23 cellular contexts compared by ENCODE assay signal in the genomic region with DNA sequence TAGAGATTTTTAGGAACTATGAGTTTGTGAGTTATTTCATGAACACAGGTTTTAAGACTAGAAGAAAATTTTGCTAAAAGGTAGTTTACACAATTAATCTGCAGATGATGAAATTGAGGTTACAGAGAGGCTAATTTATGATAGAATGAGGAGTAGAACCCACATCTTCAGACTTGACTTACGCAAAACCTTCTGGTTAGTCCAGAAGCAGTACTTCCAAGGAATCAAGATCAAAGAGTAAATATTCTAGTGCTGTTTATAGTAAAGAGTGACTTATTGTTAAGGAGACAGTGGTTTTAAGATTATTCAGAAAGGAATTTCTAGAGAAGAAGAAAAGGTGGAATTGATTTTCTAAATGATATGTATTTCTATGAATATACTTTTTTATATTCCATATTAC. TPM values are rescaled to one million over a fixed set of nuclear protein-coding genes. Genes with fewer than 3 reads are reported as not detected.
DNase-seq lines count a peak whose midpoint lies in the region; ATAC-seq, FAIRE-seq and TF ChIP-seq lines count a peak whose summit lies in the region.
"Had no signal": no experiment of that assay in that cellular context is flagged by ENCODE, and none has a peak within 500 bp of the region (broad histone marks: within the 10 kb centered on the region; RNA-seq: fewer than 3 reads in every experiment).

No MANE protein-coding gene starts in this region.

- H3K9me2 ChIP-seq in Karpas-422 (replicated peaks; ENCODE audit: insufficient read depth, low read length): no peaks in the 10 kb centered on the region

- H3K79me2 ChIP-seq in astrocyte (ENCODE audit: insufficient read depth, low read length): no peaks in the 10 kb centered on the region
- no peaks in the 10 kb centered on the region for H3K79me2 ChIP-seq in Karpas-422 (ENCODE audit: low read length)

- H3K27ac ChIP-seq in astrocyte (ENCODE audit: low read depth, low read length) (no peak overlapping the region), Karpas-422 (ENCODE audit: low read length) (no peak overlapping the region)
- H3K27ac ChIP-seq in CD8-positive, alpha-beta T cell (ENCODE audit: low read depth, low read length): no peak overlapping the region
- H3K27ac ChIP-seq: A549, BLaER1 had no signal

- H3K36me3 ChIP-seq in astrocyte (ENCODE audit: insufficient read depth, low read length) (no peaks in the 10 kb centered on the region), Karpas-422 (ENCODE audit: insufficient read depth, low read length) (no peaks in the 10 kb centered on the region)
- no peaks in the 10 kb centered on the region for H3K36me3 ChIP-seq in CD8-positive, alpha-beta T cell (ENCODE audit: insufficient read depth, low read length)
- H3K36me3 ChIP-seq: BLaER1 had no signal

- H3K4me1 ChIP-seq in astrocyte (ENCODE audit: insufficient read depth, low read length): no peaks in the 10 kb centered on the region
- H3K4me1 ChIP-seq in CD8-positive, alpha-beta T cell (ENCODE audit: insufficient read depth, low read length): no peaks in the 10 kb centered on the region
- H3K4me1 ChIP-seq in Karpas-422 (ENCODE audit: low read length): no peaks in the 10 kb centered on the region
- H3K4me1 ChIP-seq: A549, BLaER1 had no signal

- no peak for ATAC-seq in CD8-positive, alpha-beta T cell
- ATAC-seq: A549, GM12878, GM23338, HCT116 had no signal

- intact Hi-C loops in CD8-positive, alpha-beta T cell (cut with DNase I, micrococcal nuclease): no loop called here

- TF ChIP-seq CTCF in AG10803 (conservative IDR thresholded peaks at IDR 0.05; ENCODE audit: low read length) (no peak), astrocyte (IDR thresholded peaks at IDR 0.05; ENCODE audit: insufficient read depth, low read depth, low read length) (no peak), fibroblast of villous mesenchyme (IDR thresholded peaks at IDR 0.05; ENCODE audit: insufficient read depth, low read depth, low read length) (no peak)
- no peak for TF ChIP-seq CTCF in CD8-positive, alpha-beta T cell (IDR thresholded peaks at IDR 0.05)

- no peak overlapping the region for H3K4me3 Mint-ChIP-seq in astrocyte (ENCODE audit: unreplicated experiment)
- H3K4me3 Mint-ChIP-seq in CD8-positive, alpha-beta T cell: no peak overlapping the region
- H3K4me3 Mint-ChIP-seq: B cell; CD14-positive monocyte; CD4-positive, alpha-beta T cell; GM23338; H9 had no signal

- no peaks in the 10 kb centered on the region for H3K27me3 ChIP-seq in astrocyte (ENCODE audit: insufficient read depth, low read length)
- H3K27me3 ChIP-seq in CD8-positive, alpha-beta T cell (ENCODE audit: insufficient read depth, low read length): no peaks in the 10 kb centered on the region
- H3K27me3 ChIP-seq in Karpas-422 (ENCODE audit: low read length): no peaks in the 10 kb centered on the region
- H3K27me3 ChIP-seq: BLaER1 had no signal

- POLR2A ChIA-PET in CD8-positive, alpha-beta T cell (lab: Charles Lee): no interaction called here

- no peak overlapping the region for H3K27ac Mint-ChIP-seq in astrocyte (ENCODE audit: unreplicated experiment)
- no peak overlapping the region for H3K27ac Mint-ChIP-seq in CD8-positive, alpha-beta T cell
- H3K27ac Mint-ChIP-seq: B cell; CD14-positive monocyte; CD4-positive, alpha-beta T cell; GM23338; H9 had no signal

- no peak overlapping the region for H2AFZ ChIP-seq in astrocyte (ENCODE audit: low read depth, low read length)
- H2AFZ ChIP-seq in Karpas-422 (ENCODE audit: low read length): no peak overlapping the region

- DNase-seq in AG10803 (ENCODE audit: low read depth) (peak; percentile 67), astrocyte (ENCODE audit: low read depth) (peak; percentile 56), fibroblast of villous mesenchyme (ENCODE audit: low read depth) (peak; percentile 37), C1 segment of cervical spinal cord (lab: John Stamatoyannopoulos, UW) (no peak), Karpas-422 (no peak), SKM-1 treated with dmso at 0.1 percent for 144 hours (lab: John Stamatoyannopoulos, UW; ENCODE audit: unreplicated experiment) (no peak)
- no peak for DNase-seq in CD8-positive, alpha-beta T cell
- DNase-seq: 8988T; ACHN; CD4-positive, alpha-beta T cell; COR-L47; DMS79; EL; GDM1; H9 had no signal

- H3K9me3 ChIP-seq in astrocyte (ENCODE audit: insufficient read depth, low read depth, low read length) (peaks cover 3% of the 10 kb centered on the region), Karpas-422 (ENCODE audit: low read length) (no peaks in the 10 kb centered on the region)
- H3K9me3 ChIP-seq in CD8-positive, alpha-beta T cell (ENCODE audit: low read length): peaks cover 8% of the 10 kb centered on the region

- H3K9me3 Mint-ChIP-seq in astrocyte (ENCODE audit: unreplicated experiment): peaks cover 10% of the 10 kb centered on the region
- peaks cover 9% of the 10 kb centered on the region for H3K9me3 Mint-ChIP-seq in CD8-positive, alpha-beta T cell

- peaks cover 1% of the 10 kb centered on the region for H3K36me3 Mint-ChIP-seq in astrocyte (ENCODE audit: low read depth, unreplicated experiment)
- H3K36me3 Mint-ChIP-seq in CD8-positive, alpha-beta T cell: no peaks in the 10 kb centered on the region
- H3K36me3 Mint-ChIP-seq: CD14-positive monocyte had no signal

- H3K27me3 Mint-ChIP-seq in astrocyte (ENCODE audit: low read depth, unreplicated experiment): no peaks in the 10 kb centered on the region
- H3K27me3 Mint-ChIP-seq in CD8-positive, alpha-beta T cell (ENCODE audit: low read depth): no peaks in the 10 kb centered on the region
- H3K27me3 Mint-ChIP-seq: B cell; CD4-positive, alpha-beta T cell had no signal

- H4K20me1 ChIP-seq in astrocyte (ENCODE audit: insufficient read depth, low read length): no peaks in the 10 kb centered on the region
- H4K20me1 ChIP-seq in Karpas-422 (ENCODE audit: insufficient read depth, low read depth, low read length): no peaks in the 10 kb centered on the region
- H4K20me1 ChIP-seq: BLaER1 had no signal

- no peak overlapping the region for H3K4me3 ChIP-seq in AG10803 (ENCODE audit: low read length)
- H3K4me3 ChIP-seq in astrocyte (ENCODE audit: insufficient read depth, low read depth, low read length): no peak overlapping the region
- H3K4me3 ChIP-seq in fibroblast of villous mesenchyme (ENCODE audit: low read depth, low read length): no peak overlapping the region
- H3K4me3 ChIP-seq in CD8-positive, alpha-beta T cell (ENCODE audit: low read depth, low read length): no peak overlapping the region
- no peak overlapping the region for H3K4me3 ChIP-seq in Karpas-422 (ENCODE audit: low read length)
- H3K4me3 ChIP-seq: A549, BLaER1, GM12878, GM23338 had no signal

- H3K4me2 ChIP-seq in astrocyte (ENCODE audit: low read length) (no peak overlapping the region), Karpas-422 (ENCODE audit: low read depth, low read length, poor library complexity, severe bottlenecking) (no peak overlapping the region)
- H3K4me2 ChIP-seq: A549, BLaER1, GM23338 had no signal

- CTCF ChIA-PET in CD8-positive, alpha-beta T cell (lab: Charles Lee): no interaction called here

- no peaks in the 10 kb centered on the region for H3K4me1 Mint-ChIP-seq in astrocyte (ENCODE audit: low read depth, unreplicated experiment)
- H3K4me1 Mint-ChIP-seq in CD8-positive, alpha-beta T cell (ENCODE audit: low read depth): no peaks in the 10 kb centered on the region
- H3K4me1 Mint-ChIP-seq: B cell, CD14-positive monocyte, GM23338, H9 had no signal

- no peak overlapping the region for H3K9ac ChIP-seq in astrocyte (ENCODE audit: low read length)
- no peak overlapping the region for H3K9ac ChIP-seq in Karpas-422 (ENCODE audit: low read length)
- H3K9ac ChIP-seq: BLaER1 had no signal

- peak; percentile 43 for FAIRE-seq in astrocyte (lab: Jason Lieb, UNC)
- FAIRE-seq: GM12878, GM19239 had no signal

RNA-seq across cellular contexts. Expression of a gene that starts 10.6 kb away (rescaled TPM):
- total RNA-seq in astrocyte (15.9 and 21.7 TPM in 2 replicates), fibroblast of villous mesenchyme (13.8 and 16.4 TPM in 2 replicates)
- total RNA-seq in CD8-positive, alpha-beta T cell: not detected
- total RNA-seq in Karpas-422 (2014; rRNA removed; shearing (Covaris generic); ENCODE audit: low replicate concordance): not detected in 2 replicates
- total RNA-seq: B cell; CD4-positive, alpha-beta T cell had no signal

Comparison
In these comparisons a context has a peak if more than half of its experiments do, and no peak if none do; other contexts are left out.
1. DNase-seq: peak in AG10803 (single experiment), astrocyte (single experiment) and fibroblast of villous mesenchyme (single experiment); none in CD8-positive, alpha-beta T cell (0 of 7), C1 segment of cervical spinal cord (0 of 14), Karpas-422 (single experiment) and SKM-1 treated with dmso at 0.1 percent for 144 hours (single experiment).
2. RNA of a gene that starts 10.6 kb away (total RNA-seq): 15.9 to 21.7 TPM in astrocyte and 13.8 to 16.4 TPM in fibroblast of villous mesenchyme; not detected in CD8-positive, alpha-beta T cell and not detected in Karpas-422; every median in the first group is over 10 times any median in the second.